8 cellular contexts compared by ENCODE assay signal in genomic region chr12:14418526-14418925, GRCh38. TPM values are rescaled to one million over a fixed set of nuclear protein-coding genes. Genes with fewer than 3 reads are reported as not detected.
DNase-seq lines count a peak whose midpoint lies in the region; ATAC-seq lines count a peak whose summit lies in the region.

No MANE protein-coding gene starts in this region.

- DNase-seq in activated CD4-positive, alpha-beta T cell treated with anti-CD3 and anti-CD28 coated beads, Interleukin-2, amount 10 ng/mL, durations not matched to agents 24 days and 14 days, result no peak
- DNase-seq in activated CD4-positive, alpha-beta T cell treated with anti-CD3 and anti-CD28 coated beads, Interleukin-2, amount 50 U/mL, for 1 hour, result no peak
- DNase-seq in activated T-helper 2 cell treated with anti-CD3 and anti-CD28 coated beads, Interferon-gamma antibody, Interleukin-2, Interleukin-4, amounts not matched to agents 10 μg/mL and 5 μg/mL and 100 μg/mL, durations not matched to agents 14 hours and 24 hours and 36 hours (ENCODE audit: low spot score), result no peak
- DNase-seq in hepatic stellate cell (ENCODE audit: low spot score) (peak; percentile 24), pons (ENCODE audit: low spot score) (no peak)
- DNase-seq in stimulated activated naive CD8-positive, alpha-beta T cell treated with anti-CD3 and anti-CD28 coated beads, Interleukin-15, amount 100 ng/mL, for 72 hours, result no peak
- no peak for DNase-seq in activated CD8-positive, alpha-beta memory T cell treated with anti-CD3 and anti-CD28 coated beads for 24 hours

- intact Hi-C loops in activated CD4-positive, alpha-beta T cell treated with anti-CD3 and anti-CD28 coated beads, Interleukin-2, amount 10 ng/mL, durations not matched to agents 24 days and 14 days (cut with micrococcal nuclease), result loop anchor here (1.0 to 5.0 kb wide), 2 partner anchors 34 to 179 kb away; no protein-coding TSS in a partner anchor
- intact Hi-C loops in activated T-helper 2 cell treated with anti-CD3 and anti-CD28 coated beads, Interferon-gamma antibody, Interleukin-2, Interleukin-4, amounts not matched to agents 10 μg/mL and 5 μg/mL and 100 μg/mL, durations not matched to agents 14 hours and 24 hours and 36 hours (cut with micrococcal nuclease), result loop anchor here (1.0 to 5.0 kb wide), 2 partner anchors 34 to 179 kb away; no protein-coding TSS in a partner anchor

- H3K9me3 Mint-ChIP-seq in activated CD4-positive, alpha-beta T cell treated with anti-CD3 and anti-CD28 coated beads, Interleukin-2, amount 10 ng/mL, durations not matched to agents 24 days and 14 days, result peaks cover 13% of the 10 kb centered on the region
- H3K9me3 Mint-ChIP-seq in activated T-helper 2 cell treated with anti-CD3 and anti-CD28 coated beads, Interferon-gamma antibody, Interleukin-2, Interleukin-4, amounts not matched to agents 10 μg/mL and 5 μg/mL and 100 μg/mL, durations not matched to agents 14 hours and 24 hours and 36 hours, result peaks cover 36% of the 10 kb centered on the region
- H3K9me3 Mint-ChIP-seq in stimulated activated naive CD8-positive, alpha-beta T cell treated with anti-CD3 and anti-CD28 coated beads, Interleukin-15, amount 100 ng/mL, for 72 hours, result peaks cover 7 to 19% of the 10 kb centered on the region in 2 donors

- peak overlapping the region; percentile 37 for H3K27ac Mint-ChIP-seq in activated CD4-positive, alpha-beta T cell treated with anti-CD3 and anti-CD28 coated beads, Interleukin-2, amount 10 ng/mL, durations not matched to agents 24 days and 14 days
- no peak overlapping the region for H3K27ac Mint-ChIP-seq in activated T-helper 2 cell treated with anti-CD3 and anti-CD28 coated beads, Interferon-gamma antibody, Interleukin-2, Interleukin-4, amounts not matched to agents 10 μg/mL and 5 μg/mL and 100 μg/mL, durations not matched to agents 14 hours and 24 hours and 36 hours
- peak overlapping the region in 1 of 2 donors; percentile 39 for H3K27ac Mint-ChIP-seq in stimulated activated naive CD8-positive, alpha-beta T cell treated with anti-CD3 and anti-CD28 coated beads, Interleukin-15, amount 100 ng/mL, for 72 hours

- H3K4me1 Mint-ChIP-seq in activated CD4-positive, alpha-beta T cell treated with anti-CD3 and anti-CD28 coated beads, Interleukin-2, amount 10 ng/mL, durations not matched to agents 24 days and 14 days, result peaks cover 36% of the 10 kb centered on the region
- H3K4me1 Mint-ChIP-seq in activated T-helper 2 cell treated with anti-CD3 and anti-CD28 coated beads, Interferon-gamma antibody, Interleukin-2, Interleukin-4, amounts not matched to agents 10 μg/mL and 5 μg/mL and 100 μg/mL, durations not matched to agents 14 hours and 24 hours and 36 hours (ENCODE audit: low read depth), result peaks cover 37% of the 10 kb centered on the region
- H3K4me1 Mint-ChIP-seq in stimulated activated naive CD8-positive, alpha-beta T cell treated with anti-CD3 and anti-CD28 coated beads, Interleukin-15, amount 100 ng/mL, for 72 hours, result peaks cover 52% of the 10 kb centered on the region

- no peaks in the 10 kb centered on the region for H3K27me3 Mint-ChIP-seq in activated CD4-positive, alpha-beta T cell treated with anti-CD3 and anti-CD28 coated beads, Interleukin-2, amount 10 ng/mL, durations not matched to agents 24 days and 14 days
- H3K27me3 Mint-ChIP-seq in activated T-helper 2 cell treated with anti-CD3 and anti-CD28 coated beads, Interferon-gamma antibody, Interleukin-2, Interleukin-4, amounts not matched to agents 10 μg/mL and 5 μg/mL and 100 μg/mL, durations not matched to agents 14 hours and 24 hours and 36 hours (ENCODE audit: low read depth), result no peaks in the 10 kb centered on the region
- no peaks in the 10 kb centered on the region for H3K27me3 Mint-ChIP-seq in stimulated activated naive CD8-positive, alpha-beta T cell treated with anti-CD3 and anti-CD28 coated beads, Interleukin-15, amount 100 ng/mL, for 72 hours

- H3K36me3 Mint-ChIP-seq in activated CD4-positive, alpha-beta T cell treated with anti-CD3 and anti-CD28 coated beads, Interleukin-2, amount 10 ng/mL, durations not matched to agents 24 days and 14 days (ENCODE audit: low read depth), result peaks cover 49% of the 10 kb centered on the region
- H3K36me3 Mint-ChIP-seq in activated T-helper 2 cell treated with anti-CD3 and anti-CD28 coated beads, Interferon-gamma antibody, Interleukin-2, Interleukin-4, amounts not matched to agents 10 μg/mL and 5 μg/mL and 100 μg/mL, durations not matched to agents 14 hours and 24 hours and 36 hours (ENCODE audit: low read depth), result peaks cover 59% of the 10 kb centered on the region

- ATAC-seq in stimulated activated naive CD8-positive, alpha-beta T cell treated with anti-CD3 and anti-CD28 coated beads, Interleukin-15, amount 100 ng/mL, for 72 hours, result peak; percentile 48
- no peak for ATAC-seq in HG03571 (IDR thresholded peaks at IDR 0.05; ENCODE audit: unreplicated experiment)

- H3K4me3 Mint-ChIP-seq in activated CD4-positive, alpha-beta T cell treated with anti-CD3 and anti-CD28 coated beads, Interleukin-2, amount 10 ng/mL, durations not matched to agents 24 days and 14 days, result peak overlapping the region; percentile 49
- H3K4me3 Mint-ChIP-seq in activated T-helper 2 cell treated with anti-CD3 and anti-CD28 coated beads, Interferon-gamma antibody, Interleukin-2, Interleukin-4, amounts not matched to agents 10 μg/mL and 5 μg/mL and 100 μg/mL, durations not matched to agents 14 hours and 24 hours and 36 hours (ENCODE audit: low read depth), result peak overlapping the region; percentile 5
- peak overlapping the region; percentile 55 to 71 for H3K4me3 Mint-ChIP-seq in stimulated activated naive CD8-positive, alpha-beta T cell treated with anti-CD3 and anti-CD28 coated beads, Interleukin-15, amount 100 ng/mL, for 72 hours

RNA-seq across cellular contexts. Expression of gene ATF7IP, which starts 53.0 kb away (rescaled TPM):
- total RNA-seq in activated CD4-positive, alpha-beta T cell treated with anti-CD3 and anti-CD28 coated beads, Interleukin-2, amount 10 ng/mL, durations not matched to agents 24 days and 14 days, result 62.6 and 72.4 TPM in 2 replicates
- 81.2 and 82.1 TPM in 2 replicates for total RNA-seq in activated T-helper 2 cell treated with anti-CD3 and anti-CD28 coated beads, Interferon-gamma antibody, Interleukin-2, Interleukin-4, amounts not matched to agents 10 μg/mL and 5 μg/mL and 100 μg/mL, durations not matched to agents 14 hours and 24 hours and 36 hours

Comparison
In these comparisons a context has a peak if more than half of its experiments do, and no peak if none do; other contexts are left out.
1. H3K4me3 Mint-ChIP-seq: peak in every context shown above with its lines; median percentile 63 in stimulated activated naive CD8-positive, alpha-beta T cell treated with anti-CD3 and anti-CD28 coated beads, Interleukin-15, amount 100 ng/mL, for 72 hours; 49 in activated CD4-positive, alpha-beta T cell treated with anti-CD3 and anti-CD28 coated beads, Interleukin-2, amount 10 ng/mL, durations not matched to agents 24 days and 14 days; 5 in activated T-helper 2 cell treated with anti-CD3 and anti-CD28 coated beads, Interferon-gamma antibody, Interleukin-2, Interleukin-4, amounts not matched to agents 10 μg/mL and 5 μg/mL and 100 μg/mL, durations not matched to agents 14 hours and 24 hours and 36 hours.